8 cellular contexts compared by ENCODE assay signal in the genomic region with DNA sequence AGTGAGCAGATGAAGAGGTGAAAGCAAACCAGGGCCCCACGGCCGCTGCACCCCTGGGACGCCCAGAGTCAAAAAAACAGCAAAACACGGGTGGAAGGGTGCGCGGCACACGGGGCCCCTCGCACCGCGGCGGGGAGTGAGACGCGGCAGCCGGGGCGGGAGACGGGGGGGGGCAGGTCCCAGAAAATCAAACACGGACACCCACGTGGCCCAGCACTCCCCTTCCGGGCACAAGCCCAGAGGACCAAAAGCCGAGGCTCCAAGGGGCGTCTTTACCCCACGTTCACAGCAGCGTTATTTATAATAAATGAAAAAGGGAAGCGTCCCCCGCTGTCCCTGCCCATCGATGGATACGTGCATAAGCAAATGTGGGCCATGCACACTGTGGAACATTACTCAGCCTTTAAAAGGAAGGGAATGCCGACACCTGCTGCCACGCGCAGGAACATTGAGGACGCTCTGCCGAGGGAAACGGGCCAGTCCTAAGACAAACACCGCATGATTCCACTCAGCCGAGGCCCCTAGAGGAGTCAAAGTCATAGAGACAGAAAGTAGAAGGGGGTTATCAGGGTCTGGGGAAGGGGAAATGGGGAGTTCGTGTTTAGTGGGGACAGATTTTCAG. TPM values are rescaled to one million over a fixed set of nuclear protein-coding genes. Genes with fewer than 3 reads are reported as not detected.
A peak's percentile ranks its signal among the peaks of the same experiment; 100 is the strongest.
DNase-seq lines count a peak whose midpoint lies in the region; ATAC-seq and TF ChIP-seq lines count a peak whose summit lies in the region.

No MANE protein-coding gene starts in this region.

- CTCF ChIA-PET in RWPE1 (lab: Yijun Ruan, JAX): no interaction called here

- peak overlapping the region; percentile 90 to 93 for H3K4me3 Mint-ChIP-seq in effector memory CD8-positive, alpha-beta T cell
- H3K4me3 Mint-ChIP-seq in naive thymus-derived CD8-positive, alpha-beta T cell: peak overlapping the region; percentile 82 to 96 (median 94)

- H3K27ac ChIP-seq in RWPE1: peak overlapping the region; percentile 64

- peaks cover 19% of the 10 kb centered on the region for H3K36me3 Mint-ChIP-seq in effector memory CD8-positive, alpha-beta T cell (ENCODE audit: insufficient read depth)
- H3K36me3 Mint-ChIP-seq in naive thymus-derived CD8-positive, alpha-beta T cell: peaks cover 0 to 26% (median 0%) of the 10 kb centered on the region in 3 donors

- TF ChIP-seq CTCF in RWPE1 (conservative IDR thresholded peaks at IDR 0.05; ENCODE audit: low read depth): no peak

- H3K27ac Mint-ChIP-seq in effector memory CD8-positive, alpha-beta T cell: peak overlapping the region; percentile 92 to 96
- H3K27ac Mint-ChIP-seq in naive thymus-derived CD8-positive, alpha-beta T cell: peak overlapping the region; percentile 63 to 93 (median 88)

- no peaks in the 10 kb centered on the region for H3K9me3 Mint-ChIP-seq in effector memory CD8-positive, alpha-beta T cell
- peaks cover 0 to 2% (median 0%) of the 10 kb centered on the region in 9 donors for H3K9me3 Mint-ChIP-seq in naive thymus-derived CD8-positive, alpha-beta T cell

- peak; percentile 15 for ATAC-seq in GM21619 (IDR thresholded peaks at IDR 0.05; ENCODE audit: unreplicated experiment)
- peak; percentile 37 for ATAC-seq in effector memory CD8-positive, alpha-beta T cell (replicated peaks)
- peak; percentile 45 to 62 for ATAC-seq in naive thymus-derived CD8-positive, alpha-beta T cell

- DNase-seq in CD1c-positive myeloid dendritic cell (ENCODE audit: extremely low spot score) (peak; percentile 23), RWPE1 (ENCODE audit: low spot score) (no peak), COLO829 (ENCODE audit: low spot score) (no peak), AG08395 (ENCODE audit: low spot score) (no peak), NCI-H345 treated with DMSO at 0.1 percent for 48 hours (lab: John Stamatoyannopoulos, UW; ENCODE audit: unreplicated experiment) (no peak)
- DNase-seq in effector memory CD8-positive, alpha-beta T cell: peak in 1 of 3 experiments; percentile 15
- peak in 2 of 10 donors; percentile 10 to 20 for DNase-seq in naive thymus-derived CD8-positive, alpha-beta T cell

- peaks cover 0 to 13% of the 10 kb centered on the region in 2 donors for H3K27me3 Mint-ChIP-seq in effector memory CD8-positive, alpha-beta T cell
- no peaks in the 10 kb centered on the region for H3K27me3 Mint-ChIP-seq in naive thymus-derived CD8-positive, alpha-beta T cell

- H3K4me1 Mint-ChIP-seq in effector memory CD8-positive, alpha-beta T cell (ENCODE audit: low read depth in 2 of 2): peaks cover 23 to 24% of the 10 kb centered on the region in 2 donors
- H3K4me1 Mint-ChIP-seq in naive thymus-derived CD8-positive, alpha-beta T cell: peaks cover 22 to 32% (median 31%) of the 10 kb centered on the region in 4 donors

- POLR2A ChIA-PET in RWPE1 (lab: Yijun Ruan, JAX; ENCODE audit: low non-redundant PET): no interaction called here
- POLR2A ChIA-PET in naive thymus-derived CD8-positive, alpha-beta T cell (lab: Charles Lee): no interaction called here

RNA-seq across cellular contexts. Expression of gene COPS9, which starts 0.7 kb away (rescaled TPM):
- total RNA-seq in naive thymus-derived CD8-positive, alpha-beta T cell: 10 to 100 TPM; 76.7 to 84.4 TPM
- 100 to 1,000 TPM; 318 to 389 (median 347) TPM for polyA plus RNA-seq in naive thymus-derived CD8-positive, alpha-beta T cell

RNA-seq across cellular contexts. Expression of gene OTOS, which starts 3.7 kb away (rescaled TPM):
- total RNA-seq in naive thymus-derived CD8-positive, alpha-beta T cell: not detected
- not detected for polyA plus RNA-seq in naive thymus-derived CD8-positive, alpha-beta T cell
